1 cellular context compared by ENCODE assay signal in genomic region chr12:646303-647038, GRCh38.
TF ChIP-seq lines count a peak whose summit lies in the region.

No MANE protein-coding gene starts in this region.

TF ChIP-seq in HepG2, 621 proteins besides CTCF, POLR2A, EP300 and RAD21 (continued from another document and continues in another):
- TF ChIP-seq, protein P1, sequence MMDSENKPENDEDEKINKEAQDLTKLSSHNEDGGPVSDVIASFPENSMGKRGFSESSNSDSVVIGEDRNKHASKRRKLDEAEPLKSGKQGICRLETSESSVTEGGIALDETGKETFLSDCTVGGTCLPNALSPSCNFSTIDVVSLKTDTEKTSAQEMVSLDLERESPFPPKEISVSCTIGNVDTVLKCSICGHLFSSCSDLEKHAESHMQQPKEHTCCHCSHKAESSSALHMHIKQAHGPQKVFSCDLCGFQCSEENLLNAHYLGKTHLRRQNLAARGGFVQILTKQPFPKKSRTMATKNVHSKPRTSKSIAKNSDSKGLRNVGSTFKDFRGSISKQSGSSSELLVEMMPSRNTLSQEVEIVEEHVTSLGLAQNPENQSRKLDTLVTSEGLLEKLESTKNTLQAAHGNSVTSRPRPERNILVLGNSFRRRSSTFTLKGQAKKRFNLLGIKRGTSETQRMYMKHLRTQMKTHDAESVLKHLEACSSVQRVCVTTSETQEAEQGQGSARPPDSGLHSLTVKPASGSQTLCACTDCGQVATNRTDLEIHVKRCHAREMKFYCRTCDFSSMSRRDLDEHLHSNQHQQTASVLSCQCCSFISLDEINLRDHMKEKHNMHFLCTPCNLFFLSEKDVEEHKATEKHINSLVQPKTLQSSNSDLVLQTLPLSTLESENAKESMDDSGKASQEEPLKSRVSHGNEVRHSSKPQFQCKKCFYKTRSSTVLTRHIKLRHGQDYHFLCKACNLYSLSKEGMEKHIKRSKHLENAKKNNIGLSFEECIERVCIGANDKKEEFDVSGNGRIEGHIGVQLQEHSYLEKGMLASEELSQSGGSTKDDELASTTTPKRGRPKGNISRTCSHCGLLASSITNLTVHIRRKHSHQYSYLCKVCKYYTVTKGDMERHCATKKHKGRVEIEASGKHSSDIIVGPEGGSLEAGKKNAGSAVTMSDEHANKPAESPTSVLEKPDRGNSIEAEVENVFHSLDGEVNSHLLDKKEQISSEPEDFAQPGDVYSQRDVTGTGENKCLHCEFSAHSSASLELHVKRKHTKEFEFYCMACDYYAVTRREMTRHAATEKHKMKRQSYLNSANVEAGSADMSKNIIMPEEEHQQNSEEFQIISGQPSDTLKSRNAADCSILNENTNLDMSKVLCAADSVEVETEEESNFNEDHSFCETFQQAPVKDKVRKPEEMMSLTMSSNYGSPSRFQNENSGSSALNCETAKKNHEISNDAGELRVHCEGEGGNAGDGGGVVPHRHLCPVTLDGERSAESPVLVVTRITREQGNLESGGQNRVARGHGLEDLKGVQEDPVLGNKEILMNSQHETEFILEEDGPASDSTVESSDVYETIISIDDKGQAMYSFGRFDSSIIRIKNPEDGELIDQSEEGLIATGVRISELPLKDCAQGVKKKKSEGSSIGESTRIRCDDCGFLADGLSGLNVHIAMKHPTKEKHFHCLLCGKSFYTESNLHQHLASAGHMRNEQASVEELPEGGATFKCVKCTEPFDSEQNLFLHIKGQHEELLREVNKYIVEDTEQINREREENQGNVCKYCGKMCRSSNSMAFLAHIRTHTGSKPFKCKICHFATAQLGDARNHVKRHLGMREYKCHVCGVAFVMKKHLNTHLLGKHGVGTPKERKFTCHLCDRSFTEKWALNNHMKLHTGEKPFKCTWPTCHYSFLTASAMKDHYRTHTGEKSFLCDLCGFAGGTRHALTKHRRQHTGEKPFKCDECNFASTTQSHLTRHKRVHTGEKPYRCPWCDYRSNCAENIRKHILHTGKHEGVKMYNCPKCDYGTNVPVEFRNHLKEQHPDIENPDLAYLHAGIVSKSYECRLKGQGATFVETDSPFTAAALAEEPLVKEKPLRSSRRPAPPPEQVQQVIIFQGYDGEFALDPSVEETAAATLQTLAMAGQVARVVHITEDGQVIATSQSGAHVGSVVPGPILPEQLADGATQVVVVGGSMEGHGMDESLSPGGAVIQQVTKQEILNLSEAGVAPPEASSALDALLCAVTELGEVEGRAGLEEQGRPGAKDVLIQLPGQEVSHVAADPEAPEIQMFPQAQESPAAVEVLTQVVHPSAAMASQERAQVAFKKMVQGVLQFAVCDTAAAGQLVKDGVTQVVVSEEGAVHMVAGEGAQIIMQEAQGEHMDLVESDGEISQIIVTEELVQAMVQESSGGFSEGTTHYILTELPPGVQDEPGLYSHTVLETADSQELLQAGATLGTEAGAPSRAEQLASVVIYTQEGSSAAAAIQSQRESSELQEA (CRISPR knock-in tag; IDR thresholded peaks at IDR 0.05; ENCODE audit: not compliant biosample characterization) = no peak
- TF ChIP-seq ZNF232 (CRISPR knock-in tag; IDR thresholded peaks at IDR 0.05; ENCODE audit: borderline replicate concordance) (peak; percentile 66; the same call in 1 of the 2 replicates), ZFY (CRISPR knock-in tag; IDR thresholded peaks at IDR 0.05) (no peak; the same call in 1 of the 2 replicates), KDM2A (CRISPR knock-in tag; IDR thresholded peaks at IDR 0.05; ENCODE audit: borderline replicate concordance, low read depth) (peak; percentile 60; the same call in 1 of the 2 replicates), MLX (CRISPR knock-in tag; IDR thresholded peaks at IDR 0.05) (peak; percentile 98), KAT2B (IDR thresholded peaks at IDR 0.05; ENCODE audit: borderline replicate concordance, low read depth, low read length) (no peak), DPF2 (CRISPR knock-in tag; IDR thresholded peaks at IDR 0.05; ENCODE audit: borderline replicate concordance, low read depth) (peak; percentile 95), SIX1 (CRISPR knock-in tag; IDR thresholded peaks at IDR 0.05; ENCODE audit: borderline replicate concordance) (peak; percentile 64; the same call in 1 of the 2 replicates), FOSL1 (CRISPR knock-in tag; IDR thresholded peaks at IDR 0.05; ENCODE audit: borderline replicate concordance) (no peak), ZNF503 (CRISPR knock-in tag; IDR thresholded peaks at IDR 0.05) (peak; percentile 87), ZNF616 (CRISPR knock-in tag; IDR thresholded peaks at IDR 0.05; ENCODE audit: low read depth) (0 out of 2 replicates have a peak, but pooled peaks have one; percentile 65), FOXO1 (CRISPR knock-in tag; IDR thresholded peaks at IDR 0.05) (peak; percentile 99), ZNF576 (CRISPR knock-in tag; IDR thresholded peaks at IDR 0.05) (no peak), ZNF75D (CRISPR knock-in tag; IDR thresholded peaks at IDR 0.05; ENCODE audit: borderline replicate concordance) (no peak), ZFX (CRISPR knock-in tag; IDR thresholded peaks at IDR 0.05; ENCODE audit: low read depth) (peak; percentile 61; the same call in 1 of the 2 replicates), ASH2L (IDR thresholded peaks at IDR 0.05; ENCODE audit: insufficient read length, low read depth, low read length) (peak; percentile 44), ONECUT2 (CRISPR knock-in tag; IDR thresholded peaks at IDR 0.05) (no peak), NR2F6 (IDR thresholded peaks at IDR 0.05) (peak; percentile 96), NR2F6 (CRISPR knock-in tag; IDR thresholded peaks at IDR 0.05) (peak; percentile 96), ZNF883 (CRISPR knock-in tag; IDR thresholded peaks at IDR 0.05; ENCODE audit: not compliant biosample characterization) (no peak), GPBP1L1 (CRISPR knock-in tag; IDR thresholded peaks at IDR 0.05) (no peak), CENPX (CRISPR knock-in tag; IDR thresholded peaks at IDR 0.05) (no peak), ZNF510 (CRISPR knock-in tag; IDR thresholded peaks at IDR 0.05; ENCODE audit: low read depth) (0 out of 2 replicates have a peak, but pooled peaks have one; percentile 82), NFIB (CRISPR knock-in tag; IDR thresholded peaks at IDR 0.05; ENCODE audit: borderline replicate concordance) (no peak), E2F1 (CRISPR knock-in tag; IDR thresholded peaks at IDR 0.05) (no peak), MLLT10 (CRISPR knock-in tag; IDR thresholded peaks at IDR 0.05) (no peak), ZNF264 (CRISPR knock-in tag; IDR thresholded peaks at IDR 0.05) (peak; percentile 82), GFI1 (CRISPR knock-in tag; IDR thresholded peaks at IDR 0.05; ENCODE audit: borderline replicate concordance) (peak; percentile 92), RFX1 (IDR thresholded peaks at IDR 0.05) (no peak), SRSF1 (optimal IDR thresholded peaks at IDR 0.05; ENCODE audit: low read depth, low read length) (no peak), JUN (CRISPR knock-in tag; IDR thresholded peaks at IDR 0.05) (peak; percentile 72; the same call in 1 of the 2 replicates)
- TF ChIP-seq, protein P2, sequence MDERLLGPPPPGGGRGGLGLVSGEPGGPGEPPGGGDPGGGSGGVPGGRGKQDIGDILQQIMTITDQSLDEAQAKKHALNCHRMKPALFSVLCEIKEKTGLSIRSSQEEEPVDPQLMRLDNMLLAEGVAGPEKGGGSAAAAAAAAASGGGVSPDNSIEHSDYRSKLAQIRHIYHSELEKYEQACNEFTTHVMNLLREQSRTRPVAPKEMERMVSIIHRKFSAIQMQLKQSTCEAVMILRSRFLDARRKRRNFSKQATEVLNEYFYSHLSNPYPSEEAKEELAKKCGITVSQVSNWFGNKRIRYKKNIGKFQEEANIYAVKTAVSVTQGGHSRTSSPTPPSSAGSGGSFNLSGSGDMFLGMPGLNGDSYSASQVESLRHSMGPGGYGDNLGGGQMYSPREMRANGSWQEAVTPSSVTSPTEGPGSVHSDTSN (CRISPR knock-in tag; IDR thresholded peaks at IDR 0.05) = no peak
- TF ChIP-seq, protein P3, sequence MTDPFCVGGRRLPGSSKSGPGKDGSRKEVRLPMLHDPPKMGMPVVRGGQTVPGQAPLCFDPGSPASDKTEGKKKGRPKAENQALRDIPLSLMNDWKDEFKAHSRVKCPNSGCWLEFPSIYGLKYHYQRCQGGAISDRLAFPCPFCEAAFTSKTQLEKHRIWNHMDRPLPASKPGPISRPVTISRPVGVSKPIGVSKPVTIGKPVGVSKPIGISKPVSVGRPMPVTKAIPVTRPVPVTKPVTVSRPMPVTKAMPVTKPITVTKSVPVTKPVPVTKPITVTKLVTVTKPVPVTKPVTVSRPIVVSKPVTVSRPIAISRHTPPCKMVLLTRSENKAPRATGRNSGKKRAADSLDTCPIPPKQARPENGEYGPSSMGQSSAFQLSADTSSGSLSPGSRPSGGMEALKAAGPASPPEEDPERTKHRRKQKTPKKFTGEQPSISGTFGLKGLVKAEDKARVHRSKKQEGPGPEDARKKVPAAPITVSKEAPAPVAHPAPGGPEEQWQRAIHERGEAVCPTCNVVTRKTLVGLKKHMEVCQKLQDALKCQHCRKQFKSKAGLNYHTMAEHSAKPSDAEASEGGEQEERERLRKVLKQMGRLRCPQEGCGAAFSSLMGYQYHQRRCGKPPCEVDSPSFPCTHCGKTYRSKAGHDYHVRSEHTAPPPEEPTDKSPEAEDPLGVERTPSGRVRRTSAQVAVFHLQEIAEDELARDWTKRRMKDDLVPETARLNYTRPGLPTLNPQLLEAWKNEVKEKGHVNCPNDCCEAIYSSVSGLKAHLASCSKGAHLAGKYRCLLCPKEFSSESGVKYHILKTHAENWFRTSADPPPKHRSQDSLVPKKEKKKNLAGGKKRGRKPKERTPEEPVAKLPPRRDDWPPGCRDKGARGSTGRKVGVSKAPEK (CRISPR knock-in tag; IDR thresholded peaks at IDR 0.05; ENCODE audit: borderline replicate concordance) = peak; percentile 68; the same call in 1 of the 2 replicates
- TF ChIP-seq, protein P4, sequence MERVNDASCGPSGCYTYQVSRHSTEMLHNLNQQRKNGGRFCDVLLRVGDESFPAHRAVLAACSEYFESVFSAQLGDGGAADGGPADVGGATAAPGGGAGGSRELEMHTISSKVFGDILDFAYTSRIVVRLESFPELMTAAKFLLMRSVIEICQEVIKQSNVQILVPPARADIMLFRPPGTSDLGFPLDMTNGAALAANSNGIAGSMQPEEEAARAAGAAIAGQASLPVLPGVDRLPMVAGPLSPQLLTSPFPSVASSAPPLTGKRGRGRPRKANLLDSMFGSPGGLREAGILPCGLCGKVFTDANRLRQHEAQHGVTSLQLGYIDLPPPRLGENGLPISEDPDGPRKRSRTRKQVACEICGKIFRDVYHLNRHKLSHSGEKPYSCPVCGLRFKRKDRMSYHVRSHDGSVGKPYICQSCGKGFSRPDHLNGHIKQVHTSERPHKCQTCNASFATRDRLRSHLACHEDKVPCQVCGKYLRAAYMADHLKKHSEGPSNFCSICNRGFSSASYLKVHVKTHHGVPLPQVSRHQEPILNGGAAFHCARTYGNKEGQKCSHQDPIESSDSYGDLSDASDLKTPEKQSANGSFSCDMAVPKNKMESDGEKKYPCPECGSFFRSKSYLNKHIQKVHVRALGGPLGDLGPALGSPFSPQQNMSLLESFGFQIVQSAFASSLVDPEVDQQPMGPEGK (CRISPR knock-in tag; IDR thresholded peaks at IDR 0.05) = peak; percentile 51; the same call in 1 of the 2 replicates
- TF ChIP-seq, protein P5, sequence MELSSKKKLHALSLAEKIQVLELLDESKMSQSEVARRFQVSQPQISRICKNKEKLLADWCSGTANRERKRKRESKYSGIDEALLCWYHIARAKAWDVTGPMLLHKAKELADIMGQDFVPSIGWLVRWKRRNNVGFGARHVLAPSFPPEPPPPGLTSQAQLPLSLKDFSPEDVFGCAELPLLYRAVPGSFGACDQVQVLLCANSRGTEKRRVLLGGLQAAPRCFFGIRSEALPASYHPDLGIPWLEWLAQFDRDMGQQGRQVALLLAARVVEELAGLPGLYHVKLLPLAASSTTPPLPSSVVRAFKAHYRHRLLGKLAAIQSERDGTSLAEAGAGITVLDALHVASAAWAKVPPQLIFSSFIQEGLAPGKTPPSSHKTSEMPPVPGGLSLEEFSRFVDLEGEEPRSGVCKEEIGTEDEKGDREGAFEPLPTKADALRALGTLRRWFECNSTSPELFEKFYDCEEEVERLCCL (CRISPR knock-in tag; IDR thresholded peaks at IDR 0.05; ENCODE audit: borderline replicate concordance) = no peak
